ENCODE assay signal across 24 cellular contexts in the genomic region with DNA sequence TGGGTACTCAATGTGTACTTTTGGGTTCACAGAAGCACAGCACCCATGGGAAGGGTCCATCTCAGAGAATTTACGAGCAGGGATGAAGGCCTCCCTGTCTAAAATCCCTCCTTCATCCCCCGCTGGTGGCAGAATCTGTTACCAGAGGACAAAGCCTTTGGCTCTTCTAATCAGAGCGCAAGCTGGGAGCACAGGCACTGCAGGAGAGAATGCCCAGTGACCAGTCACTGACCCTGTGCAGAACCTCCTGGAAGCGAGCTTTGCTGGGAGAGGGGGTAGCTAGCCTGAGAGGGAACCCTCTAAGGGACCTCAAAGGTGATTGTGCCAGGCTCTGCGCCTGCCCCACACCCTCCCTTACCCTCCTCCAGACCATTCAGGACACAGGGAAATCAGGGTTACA. TPM values are rescaled to one million over a fixed set of nuclear protein-coding genes. Genes with fewer than 3 reads are reported as not detected.
A peak's percentile ranks its signal among the peaks of the same experiment; 100 is the strongest.
DNase-seq lines count a peak whose midpoint lies in the region; ATAC-seq and TF ChIP-seq lines count a peak whose summit lies in the region.
"Had no signal": no experiment of that assay in that cellular context is flagged by ENCODE, and none has a peak within 500 bp of the region (broad histone marks: within the 10 kb centered on the region; RNA-seq: fewer than 3 reads in every experiment).

No MANE protein-coding gene starts in this region.

- peaks cover 54 to 61% of the 10 kb centered on the region in 2 donors for H3K36me3 Mint-ChIP-seq in CD14-positive monocyte
- H3K36me3 Mint-ChIP-seq in endodermal cell (ENCODE audit: low read depth): no peaks in the 10 kb centered on the region
- H3K36me3 Mint-ChIP-seq in activated T-cell treated with anti-CD3 and anti-CD28 coated beads, Interleukin-2, amount 50 U/mL, for 4 hours (ENCODE audit: insufficient read depth): peaks cover 17% of the 10 kb centered on the region

- H3K9me3 ChIP-seq in NT2/D1 (ENCODE audit: insufficient read depth, low read length) (no peaks in the 10 kb centered on the region), endodermal cell (ENCODE audit: control insufficient read depth, low read length) (no peaks in the 10 kb centered on the region), neural cell (ENCODE audit: low read length) (no peaks in the 10 kb centered on the region)
- H3K9me3 ChIP-seq: BE2C, left ventricle myocardium inferior, ovary, right lobe of liver, upper lobe of left lung had no signal

- peaks cover 25% of the 10 kb centered on the region for H3K79me2 ChIP-seq in neural cell (replicated peaks; ENCODE audit: insufficient read depth, low read length)

- no peak overlapping the region for H2AFZ ChIP-seq in neural cell (ENCODE audit: low read depth, low read length)

- H3K27me3 Mint-ChIP-seq in CD14-positive monocyte (ENCODE audit: low read depth in 3 of 3) (peaks cover 3 to 16% (median 14%) of the 10 kb centered on the region in 3 donors), endodermal cell (ENCODE audit: insufficient read depth) (peaks cover 80% of the 10 kb centered on the region)
- peaks cover 19% of the 10 kb centered on the region for H3K27me3 Mint-ChIP-seq in activated T-cell treated with anti-CD3 and anti-CD28 coated beads, Interleukin-2, amount 50 U/mL, for 4 hours (ENCODE audit: low read depth)

- no peak for TF ChIP-seq CTCF in CD14-positive monocyte (IDR thresholded peaks at IDR 0.05)
- no peak for TF ChIP-seq CTCF in endodermal cell (conservative IDR thresholded peaks at IDR 0.05)
- no peak for TF ChIP-seq CTCF in neural cell (IDR thresholded peaks at IDR 0.05; ENCODE audit: poor library complexity, severe bottlenecking)
- no peak for TF ChIP-seq CTCF in GM10248 (IDR thresholded peaks at IDR 0.05; ENCODE audit: control extremely low read depth, extremely low read depth, low read depth, missing control alignments)

- H3K9me3 Mint-ChIP-seq in CD14-positive monocyte (peaks cover 0 to 2% (median 0%) of the 10 kb centered on the region in 7 donors), endodermal cell (no peaks in the 10 kb centered on the region)
- H3K9me3 Mint-ChIP-seq in activated T-cell treated with anti-CD3 and anti-CD28 coated beads, Interleukin-2, amount 50 U/mL, for 4 hours: no peaks in the 10 kb centered on the region
- H3K9me3 Mint-ChIP-seq: activated B cell treated with CpG ODN at 0.5 μM for 24 hours; activated CD4-positive, alpha-beta memory T cell treated with anti-CD3 and anti-CD28 coated beads for 36 hours had no signal

- intact Hi-C loops in CD14-positive monocyte (cut with micrococcal nuclease): loop anchor here in 1 of 2 donors (5.0 kb wide), 1 partner anchor 203 kb away; no protein-coding TSS in a partner anchor

- TF ChIP-seq RAD21 in neural cell (conservative IDR thresholded peaks at IDR 0.05): no peak

- H3K4me2 ChIP-seq in neural cell (ENCODE audit: low read length): no peak overlapping the region

- H3K9ac ChIP-seq in NT2/D1 (ENCODE audit: insufficient read length, low read depth) (peak overlapping the region; percentile 53), endodermal cell (ENCODE audit: extremely low read depth, low read length, poor library complexity, severe bottlenecking) (no peak overlapping the region), neural cell (ENCODE audit: low read length) (peak overlapping the region; percentile 88)

- no peaks in the 10 kb centered on the region for H4K20me1 ChIP-seq in neural cell (ENCODE audit: insufficient read depth)

- peaks cover 36% of the 10 kb centered on the region for H3K4me1 Mint-ChIP-seq in CD14-positive monocyte
- H3K4me1 Mint-ChIP-seq in endodermal cell: peaks cover 54% of the 10 kb centered on the region
- H3K4me1 Mint-ChIP-seq in activated T-cell treated with anti-CD3 and anti-CD28 coated beads, Interleukin-2, amount 50 U/mL, for 4 hours (ENCODE audit: low read depth): peaks cover 14% of the 10 kb centered on the region

- H3K27me3 ChIP-seq in NT2/D1 (ENCODE audit: insufficient read depth, insufficient read length) (peaks cover 8% of the 10 kb centered on the region), endodermal cell (ENCODE audit: control insufficient read depth, insufficient read depth, low read length, poor library complexity, severe bottlenecking) (peaks cover 28% of the 10 kb centered on the region), neural cell (ENCODE audit: insufficient read depth, low read depth, low read length) (no peaks in the 10 kb centered on the region)
- H3K27me3 ChIP-seq: BE2C, ovary, right lobe of liver had no signal

- DNase-seq in CD14-positive monocyte (ENCODE audit: low spot score) (peak; percentile 23), NT2/D1 (ENCODE audit: low read depth, low spot score) (no peak), endodermal cell (peak; percentile 58), GM10248 (ENCODE audit: extremely low spot score) (no peak), NCI-H526 treated with DMSO at 0.1 percent for 48 hours (lab: John Stamatoyannopoulos, UW) (no peak), DMS 273 treated with DMSO at 0.1 percent for 48 hours (lab: John Stamatoyannopoulos, UW) (no peak)
- DNase-seq in activated T-cell treated with anti-CD3 and anti-CD28 coated beads, Interleukin-2, amount 50 U/mL, for 4 hours: no peak
- DNase-seq: activated B cell treated with CpG ODN at 0.5 μM for 24 hours; activated CD4-positive, alpha-beta memory T cell treated with anti-CD3 and anti-CD28 coated beads for 36 hours; activated effector memory CD4-positive, alpha-beta T cell treated with Interleukin-2 at 50 U/mL for 16 hours; BE2C; GOT3; KBM-7; left ventricle myocardium inferior; NCI-H146; NCI-H69; ovary; right lobe of liver; stimulated activated CD4-positive, alpha-beta T cell treated with anti-CD3 and anti-CD28 coated beads, Interleukin-15, amount 100 ng/mL, for 24 hours; T-helper 9 cell; upper lobe of left lung had no signal

- POLR2A ChIA-PET in GM10248 (lab: Yijun Ruan, JAX): no interaction called here

- no peak for ATAC-seq in activated T-cell treated with anti-CD3 and anti-CD28 coated beads, Interleukin-2, amount 50 U/mL, for 4 hours

- H3K36me3 ChIP-seq in NT2/D1 (ENCODE audit: insufficient read depth, insufficient read length, low read length): peaks cover 12% of the 10 kb centered on the region
- H3K36me3 ChIP-seq in endodermal cell (ENCODE audit: control insufficient read depth, insufficient read depth, low read length): no peaks in the 10 kb centered on the region
- no peaks in the 10 kb centered on the region for H3K36me3 ChIP-seq in neural cell (ENCODE audit: insufficient read depth, low read length)
- H3K36me3 ChIP-seq: BE2C, left ventricle myocardium inferior, ovary, right lobe of liver had no signal

- H3K27ac Mint-ChIP-seq in CD14-positive monocyte (peak overlapping the region in 1 of 7 donors; percentile 78), endodermal cell (no peak overlapping the region)
- H3K27ac Mint-ChIP-seq: activated B cell treated with CpG ODN at 0.5 μM for 24 hours; activated CD4-positive, alpha-beta memory T cell treated with anti-CD3 and anti-CD28 coated beads for 36 hours had no signal

- H3K4me1 ChIP-seq in NT2/D1 (ENCODE audit: insufficient read depth, insufficient read length): peaks cover 58% of the 10 kb centered on the region
- H3K4me1 ChIP-seq in endodermal cell (ENCODE audit: control insufficient read depth, insufficient read depth, low read length): peaks cover 7% of the 10 kb centered on the region

- WGBS in endodermal cell (ENCODE audit: insufficient coverage in 1 of 2, insufficient read length in 1 of 2), 2 experiments: 64 to 71% methylated on average over 5 of the region's 5 CpGs

- no peak for TF ChIP-seq EP300 in neural cell (conservative IDR thresholded peaks at IDR 0.05; ENCODE audit: poor library complexity, severe bottlenecking)

- H3K4me3 ChIP-seq in NT2/D1 (ENCODE audit: insufficient read length, low read depth) (no peak overlapping the region), endodermal cell (ENCODE audit: low read length) (no peak overlapping the region), neural cell (ENCODE audit: low read length) (peak overlapping the region; percentile 70)
- H3K4me3 ChIP-seq: coronary artery, ovary, right lobe of liver, upper lobe of left lung had no signal

- CTCF ChIA-PET in GM10248 (lab: Yijun Ruan, JAX): interaction anchor here (1.8 to 7.6 kb wide), 3 partner anchors 9 to 54 kb away, joined by 4 to 41 read pairs (median 12); a partner anchor contains a TSS

- H3K27ac ChIP-seq in endodermal cell (ENCODE audit: low read depth, low read length): peak overlapping the region; percentile 78
- peak overlapping the region; percentile 88 for H3K27ac ChIP-seq in neural cell (ENCODE audit: low read length)
- H3K27ac ChIP-seq: ovary had no signal

- H3K4me3 Mint-ChIP-seq in CD14-positive monocyte (no peak overlapping the region), endodermal cell (peak overlapping the region; percentile 69)
- no peak overlapping the region for H3K4me3 Mint-ChIP-seq in activated T-cell treated with anti-CD3 and anti-CD28 coated beads, Interleukin-2, amount 50 U/mL, for 4 hours
- H3K4me3 Mint-ChIP-seq: activated B cell treated with CpG ODN at 0.5 μM for 24 hours; activated CD4-positive, alpha-beta memory T cell treated with anti-CD3 and anti-CD28 coated beads for 36 hours had no signal

- peaks cover 5% of the 10 kb centered on the region for H3F3A ChIP-seq in neural cell (ENCODE audit: insufficient read depth, low read length, poor library complexity, severe bottlenecking)

- H3K9me2 ChIP-seq in neural cell (ENCODE audit: insufficient read depth, low read length): no peaks in the 10 kb centered on the region

RNA-seq across cellular contexts. Expression of a gene that starts 1.4 kb away (rescaled TPM):
- polyA plus RNA-seq in CD14-positive monocyte (10 to 100 TPM; 15.1 to 16.0 TPM), neural cell (82.8 and 117 TPM in 2 replicates)
- 10 to 100 TPM; 14.7 to 15.0 TPM for total RNA-seq in endodermal cell
- 26.3 TPM for polyA plus RNA-seq in endodermal cell (2013, experiment 1 of 2)
- 22.4 TPM for polyA plus RNA-seq in endodermal cell (2013, experiment 2 of 2)
- polyA minus RNA-seq in neural cell: 80.7 and 91.5 TPM in 2 replicates
- under 1 TPM in 2 of 3 donors, not detected in 1; 0.08 to 0.38 TPM for total RNA-seq in activated T-cell treated with anti-CD3 and anti-CD28 coated beads, Interleukin-2, amount 50 U/mL, for 4 hours
- total RNA-seq: activated B cell treated with CpG ODN at 0.5 μM for 24 hours had no signal

RNA-seq across cellular contexts. Expression of a gene that starts 8.0 kb away (rescaled TPM):
- polyA plus RNA-seq in CD14-positive monocyte: not detected
- 10 to 100 TPM; 58.4 to 63.1 TPM for total RNA-seq in endodermal cell
- polyA plus RNA-seq in endodermal cell (2013, experiment 1 of 2): 41.9 TPM
- 40.0 TPM for polyA plus RNA-seq in endodermal cell (2013, experiment 2 of 2)
- 58.9 and 66.1 TPM in 2 replicates for polyA plus RNA-seq in neural cell
- 27.4 and 32.6 TPM in 2 replicates for polyA minus RNA-seq in neural cell
- total RNA-seq in activated T-cell treated with anti-CD3 and anti-CD28 coated beads, Interleukin-2, amount 50 U/mL, for 4 hours: under 1 TPM; 0.63 to 0.98 (median 0.83) TPM
- total RNA-seq: activated B cell treated with CpG ODN at 0.5 μM for 24 hours had no signal

RNA-seq across cellular contexts. Expression of a gene that starts 20.6 kb away (rescaled TPM):
- polyA plus RNA-seq in CD14-positive monocyte (not detected), neural cell (18.8 and 19.0 TPM in 2 replicates)
- 10 to 100 TPM; 10.0 to 17.1 TPM for total RNA-seq in endodermal cell
- polyA plus RNA-seq in endodermal cell (2013, experiment 1 of 2): 13.5 TPM
- polyA plus RNA-seq in endodermal cell (2013, experiment 2 of 2): 10.4 TPM
- 4.4 and 4.5 TPM in 2 replicates for polyA minus RNA-seq in neural cell
- total RNA-seq in activated T-cell treated with anti-CD3 and anti-CD28 coated beads, Interleukin-2, amount 50 U/mL, for 4 hours: under 1 TPM; 0.13 to 0.90 (median 0.38) TPM

RNA-seq across cellular contexts. Expression of a gene that starts 30.8 kb away (rescaled TPM):
- 100 to 1,000 TPM; 269 to 371 TPM for polyA plus RNA-seq in CD14-positive monocyte
- 1 to 10 TPM in 1 of 2 donors, under 1 TPM in 1; 0.77 to 1.3 TPM for total RNA-seq in endodermal cell
- polyA plus RNA-seq in endodermal cell (2013, experiment 1 of 2): 2.2 TPM
- 1.7 TPM for polyA plus RNA-seq in endodermal cell (2013, experiment 2 of 2)
- polyA plus RNA-seq in neural cell: not detected in 2 replicates
- not detected in 2 replicates for polyA minus RNA-seq in neural cell
- 10 to 100 TPM; 42.0 to 76.9 (median 51.4) TPM for total RNA-seq in activated T-cell treated with anti-CD3 and anti-CD28 coated beads, Interleukin-2, amount 50 U/mL, for 4 hours
- total RNA-seq: A673 had no signal

RNA-seq across cellular contexts. Expression of a gene that starts 30.9 kb away (rescaled TPM):
- polyA plus RNA-seq in CD14-positive monocyte (under 1 TPM; 0.57 to 0.61 TPM), neural cell (4.1 and 7.3 TPM in 2 replicates)
- total RNA-seq in endodermal cell: 10 to 100 TPM; 53.1 to 63.9 TPM
- 87.9 TPM for polyA plus RNA-seq in endodermal cell (2013, experiment 1 of 2)
- 84.7 TPM for polyA plus RNA-seq in endodermal cell (2013, experiment 2 of 2)
- polyA minus RNA-seq in neural cell: 4.9 and 5.8 TPM in 2 replicates
- 1 to 10 TPM; 1.7 to 4.0 (median 3.1) TPM for total RNA-seq in activated T-cell treated with anti-CD3 and anti-CD28 coated beads, Interleukin-2, amount 50 U/mL, for 4 hours

Comparison
In these comparisons a context has a peak if more than half of its experiments do, and no peak if none do; other contexts are left out.
1. DNase-seq: peak in CD14-positive monocyte (single experiment) and endodermal cell (single experiment); none in NT2/D1 (single experiment), GM10248 (single experiment), activated T-cell treated with anti-CD3 and anti-CD28 coated beads, Interleukin-2, amount 50 U/mL, for 4 hours (single experiment), NCI-H526 treated with DMSO at 0.1 percent for 48 hours (single experiment) and DMS 273 treated with DMSO at 0.1 percent for 48 hours (single experiment).
2. RNA of a gene that starts 1.4 kb away (total RNA-seq): 14.7 to 15.0 TPM in endodermal cell; 0.08 to 0.38 TPM in activated T-cell treated with anti-CD3 and anti-CD28 coated beads, Interleukin-2, amount 50 U/mL, for 4 hours; every median in the first group is over 10 times any median in the second.
3. RNA of a gene that starts 8.0 kb away (total RNA-seq): 58.4 to 63.1 TPM in endodermal cell; 0.63 to 0.98 TPM in activated T-cell treated with anti-CD3 and anti-CD28 coated beads, Interleukin-2, amount 50 U/mL, for 4 hours; every median in the first group is over 10 times any median in the second.
4. RNA of a gene that starts 20.6 kb away (total RNA-seq): 10.0 to 17.1 TPM in endodermal cell; 0.13 to 0.90 TPM in activated T-cell treated with anti-CD3 and anti-CD28 coated beads, Interleukin-2, amount 50 U/mL, for 4 hours; every median in the first group is over 4 times any median in the second.